Comparison of ENCODE assay signal across 2 cellular contexts in the genomic region with DNA sequence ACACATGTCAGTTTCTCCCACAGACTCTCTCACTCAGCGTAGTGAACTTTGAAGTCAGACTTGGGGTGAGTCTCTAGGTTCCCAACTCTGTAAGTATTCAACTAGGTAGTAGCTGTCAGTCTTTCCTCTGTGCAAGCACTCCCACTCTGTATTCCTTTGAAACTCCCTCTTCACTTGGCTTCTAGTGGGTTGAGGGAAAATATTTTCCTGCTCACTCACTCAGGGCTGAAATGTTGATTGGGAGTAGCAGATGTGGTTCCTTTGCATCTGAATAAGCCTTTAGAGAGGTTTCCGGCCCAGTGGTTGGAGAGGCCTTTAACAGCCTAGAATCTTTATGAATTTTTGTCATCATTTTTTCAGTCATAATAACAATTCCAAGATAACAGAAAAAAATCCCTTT.
TF ChIP-seq lines count a peak whose summit lies in the region.

No MANE protein-coding gene starts in this region.

TF ChIP-seq in IMR-90, 13 proteins besides CTCF, POLR2A, EP300 and RAD21:
- no peak for TF ChIP-seq BHLHE40 (IDR thresholded peaks at IDR 0.05; ENCODE audit: low read depth, low read length)

TF ChIP-seq in H1, 55 proteins besides CTCF, POLR2A, EP300 and RAD21:
- no peak for TF ChIP-seq CBX8 (IDR thresholded peaks at IDR 0.05; ENCODE audit: borderline replicate concordance, low read depth, low read length)
- TF ChIP-seq SIRT6 (IDR thresholded peaks at IDR 0.05; ENCODE audit: low read length): no peak
- no peak for TF ChIP-seq RXRA (IDR thresholded peaks at IDR 0.05; ENCODE audit: insufficient read depth, low read depth, low read length)
- TF ChIP-seq CHD1 (IDR thresholded peaks at IDR 0.05; ENCODE audit: low read depth, low read length): no peak
- TF ChIP-seq BACH1 (IDR thresholded peaks at IDR 0.05; ENCODE audit: low read length): no peak
- TF ChIP-seq SRF (IDR thresholded peaks at IDR 0.05; ENCODE audit: low read depth, low read length): no peak
- TF ChIP-seq POLR2AphosphoS5 (IDR thresholded peaks at IDR 0.05; ENCODE audit: low read depth, low read length): no peak
- TF ChIP-seq SP4 (IDR thresholded peaks at IDR 0.05; ENCODE audit: low read length): no peak
- TF ChIP-seq, protein P1, sequence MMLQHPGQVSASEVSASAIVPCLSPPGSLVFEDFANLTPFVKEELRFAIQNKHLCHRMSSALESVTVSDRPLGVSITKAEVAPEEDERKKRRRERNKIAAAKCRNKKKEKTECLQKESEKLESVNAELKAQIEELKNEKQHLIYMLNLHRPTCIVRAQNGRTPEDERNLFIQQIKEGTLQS (IDR thresholded peaks at IDR 0.05; ENCODE audit: insufficient read depth, low read depth, low read length): no peak
- no peak for TF ChIP-seq HDAC6 (IDR thresholded peaks at IDR 0.05; ENCODE audit: low read depth, low read length)
- no peak for TF ChIP-seq SUZ12 (IDR thresholded peaks at IDR 0.05; ENCODE audit: low read length)
- no peak for TF ChIP-seq JUN (IDR thresholded peaks at IDR 0.05; ENCODE audit: low read depth, low read length)
- TF ChIP-seq HDAC2 (IDR thresholded peaks at IDR 0.05; ENCODE audit: borderline replicate concordance in 1 of 2, low read depth in 2 of 2, low read length in 2 of 2): no peak
- no peak for TF ChIP-seq RBBP5 (IDR thresholded peaks at IDR 0.05; ENCODE audit: borderline replicate concordance, low read depth, low read length)
- TF ChIP-seq RNF2 (IDR thresholded peaks at IDR 0.05; ENCODE audit: borderline replicate concordance, low read depth, low read length, missing control alignments, poor library complexity, severe bottlenecking): no peak
